In genomic region chr6:115667478-115667996, GRCh38 we compare ENCODE assay signal across 14 cellular contexts.
"Had no signal": no experiment of that assay in that cellular context is flagged by ENCODE, and none has a peak within 500 bp of the region (broad histone marks: within the 10 kb centered on the region; RNA-seq: fewer than 3 reads in every experiment).

No MANE protein-coding gene starts in this region.

- H3K4me1 ChIP-seq: prostate gland, transverse colon had no signal

- DNase-seq: activated CD4-positive, alpha-beta T cell treated with anti-CD3 and anti-CD28 coated beads, Interleukin-2, amount 50 U/mL, for 48 hours; activated naive CD4-positive, alpha-beta T cell treated with anti-CD3 and anti-CD28 coated beads for 36 hours; foreskin melanocyte; immature natural killer cell; midbrain; right cardiac atrium; small intestine; stimulated activated naive CD8-positive, alpha-beta T cell treated with anti-CD3 and anti-CD28 coated beads, Interleukin-15, Interleukin-2, amounts not matched to agents 100 U/mL and 50 U/mL, for 24 hours; transverse colon had no signal

- H3K9me3 ChIP-seq: prostate gland, transverse colon had no signal

- H3K27me3 ChIP-seq: transverse colon had no signal

- FAIRE-seq: astrocyte, bronchial epithelial cell, small intestine had no signal

- ATAC-seq: right cardiac atrium; stimulated activated naive CD8-positive, alpha-beta T cell treated with anti-CD3 and anti-CD28 coated beads, Interleukin-15, Interleukin-2, amounts not matched to agents 100 U/mL and 50 U/mL, for 24 hours had no signal

- H3K4me3 ChIP-seq: lung, prostate gland, transverse colon had no signal

- H3K27ac ChIP-seq: epithelial cell of prostate, prostate gland, transverse colon had no signal

- H3K36me3 ChIP-seq: prostate gland, transverse colon had no signal
